Comparison of ENCODE assay signal across 22 cellular contexts in the genomic region with DNA sequence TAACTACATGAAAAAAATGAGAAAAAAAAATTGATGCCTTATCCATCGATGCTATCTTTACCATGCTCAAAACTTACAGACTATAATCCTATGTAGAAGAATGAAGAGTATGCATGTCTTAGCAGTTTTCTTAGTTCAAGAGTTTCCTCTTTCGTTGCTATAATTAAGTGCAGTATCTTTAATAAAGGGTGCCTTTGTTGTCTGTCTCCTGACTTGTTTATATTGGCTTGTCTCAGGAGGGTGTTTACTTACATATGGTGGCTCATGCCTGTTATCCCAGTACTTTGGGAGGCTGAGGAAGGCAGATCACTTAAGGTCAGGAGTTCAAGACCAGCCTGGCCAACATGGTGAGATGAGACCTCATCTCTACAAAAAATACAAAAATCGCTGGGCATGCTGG. TPM values are rescaled to one million over a fixed set of nuclear protein-coding genes. Genes with fewer than 3 reads are reported as not detected.
DNase-seq lines count a peak whose midpoint lies in the region; ATAC-seq lines count a peak whose summit lies in the region.
"Had no signal": no experiment of that assay in that cellular context is flagged by ENCODE, and none has a peak within 500 bp of the region (broad histone marks: within the 10 kb centered on the region; RNA-seq: fewer than 3 reads in every experiment).

No MANE protein-coding gene starts in this region.

- POLR2A ChIA-PET in naive thymus-derived CD4-positive, alpha-beta T cell (lab: Charles Lee) = no interaction called here

- H3K4me1 ChIP-seq in naive thymus-derived CD4-positive, alpha-beta T cell (ENCODE audit: control insufficient read depth in 2 of 2, insufficient read depth in 2 of 2, low read length in 2 of 2) = no peaks in the 10 kb centered on the region
- H3K4me1 ChIP-seq: A549, Caco-2 had no signal

- H3K9me3 Mint-ChIP-seq in naive thymus-derived CD4-positive, alpha-beta T cell = no peaks in the 10 kb centered on the region
- H3K9me3 Mint-ChIP-seq: CD8-positive, alpha-beta memory T cell had no signal

- no peaks in the 10 kb centered on the region for H3K4me1 Mint-ChIP-seq in T-helper 17 cell
- peaks cover 0 to 3% (median 0%) of the 10 kb centered on the region in 7 donors for H3K4me1 Mint-ChIP-seq in naive thymus-derived CD4-positive, alpha-beta T cell
- H3K4me1 Mint-ChIP-seq: CD8-positive, alpha-beta memory T cell had no signal

- peaks cover 5% of the 10 kb centered on the region for H3K36me3 Mint-ChIP-seq in T-helper 17 cell (ENCODE audit: low read depth)
- peaks cover 4 to 32% (median 24%) of the 10 kb centered on the region in 5 donors for H3K36me3 Mint-ChIP-seq in naive thymus-derived CD4-positive, alpha-beta T cell

- DNase-seq in COLO829 (ENCODE audit: low spot score) (peak; percentile 57), RPMI7951 (ENCODE audit: low read depth) (peak; percentile 12), T-helper 17 cell (no peak), foreskin melanocyte (peak; percentile 68), CD1c-positive myeloid dendritic cell (ENCODE audit: extremely low spot score) (no peak), NCI-H1417 (lab: John Stamatoyannopoulos, UW) (no peak)
- no peak for DNase-seq in naive thymus-derived CD4-positive, alpha-beta T cell
- DNase-seq: AML-193; Caco-2; Calu3; CD4-positive, alpha-beta memory T cell; CD4-positive, CD25-positive, alpha-beta regulatory T cell; CD8-positive, alpha-beta memory T cell; DMS79 treated with DMSO at 0.1 percent for 48 hours; EL; GDM1 had no signal

- no peaks in the 10 kb centered on the region for H3K36me3 ChIP-seq in naive thymus-derived CD4-positive, alpha-beta T cell (ENCODE audit: control insufficient read depth in 2 of 3, insufficient read depth in 3 of 3, low read length in 3 of 3)

- CTCF ChIA-PET in naive thymus-derived CD4-positive, alpha-beta T cell (lab: Charles Lee) = no interaction called here

- intact Hi-C loops in naive thymus-derived CD4-positive, alpha-beta T cell (cut with micrococcal nuclease) = no loop called here

- H3K27ac ChIP-seq in naive thymus-derived CD4-positive, alpha-beta T cell (ENCODE audit: low read depth, low read length) = no peak overlapping the region
- H3K27ac ChIP-seq: 22Rv1, A549, C4-2B had no signal

- H3K27ac Mint-ChIP-seq in T-helper 17 cell = peak overlapping the region; percentile 72
- H3K27ac Mint-ChIP-seq in naive thymus-derived CD4-positive, alpha-beta T cell = no peak overlapping the region
- H3K27ac Mint-ChIP-seq: B cell; CD4-positive, alpha-beta memory T cell had no signal

- no peak overlapping the region for H3K4me3 Mint-ChIP-seq in T-helper 17 cell
- no peak overlapping the region for H3K4me3 Mint-ChIP-seq in naive thymus-derived CD4-positive, alpha-beta T cell
- H3K4me3 Mint-ChIP-seq: B cell; CD4-positive, CD25-positive, alpha-beta regulatory T cell; CD8-positive, alpha-beta memory T cell had no signal

- no peaks in the 10 kb centered on the region for H3K27me3 Mint-ChIP-seq in T-helper 17 cell
- no peaks in the 10 kb centered on the region for H3K27me3 Mint-ChIP-seq in naive thymus-derived CD4-positive, alpha-beta T cell
- H3K27me3 Mint-ChIP-seq: B cell; CD4-positive, alpha-beta memory T cell; CD8-positive, alpha-beta memory T cell had no signal

- no peaks in the 10 kb centered on the region for H3K27me3 ChIP-seq in naive thymus-derived CD4-positive, alpha-beta T cell (ENCODE audit: control insufficient read depth in 2 of 2, insufficient read depth in 2 of 2, low read length in 2 of 2)
- H3K27me3 ChIP-seq: BLaER1 treated with 17β-estradiol and CSF1 and Interleukin-3, amounts not matched to agents 10 nM and 100 nM had no signal

- no peaks in the 10 kb centered on the region for H3K9me3 ChIP-seq in T-helper 17 cell (ENCODE audit: control insufficient read depth, low read length, poor library complexity, severe bottlenecking)
- H3K9me3 ChIP-seq in naive thymus-derived CD4-positive, alpha-beta T cell (ENCODE audit: control insufficient read depth in 2 of 3, low read length in 3 of 3) = no peaks in the 10 kb centered on the region
- H3K9me3 ChIP-seq: A549, Caco-2 had no signal

- H3K4me3 ChIP-seq in naive thymus-derived CD4-positive, alpha-beta T cell (ENCODE audit: low read length) = no peak overlapping the region
- H3K4me3 ChIP-seq: A549; BLaER1 treated with 17β-estradiol and CSF1 and Interleukin-3, amounts not matched to agents 10 nM and 100 nM; GM12878 had no signal

- no peak for ATAC-seq in T-helper 17 cell
- ATAC-seq in naive thymus-derived CD4-positive, alpha-beta T cell = no peak
- ATAC-seq: A549, GM12878 had no signal

RNA-seq across cellular contexts. Expression of gene MTMR6, which starts 44.3 kb away (rescaled TPM):
- 40.8 and 46.0 TPM in 2 replicates for total RNA-seq in RPMI7951 (2014; rRNA removed; shearing (Covaris generic))
- 10 to 100 TPM; 27.2 to 38.6 TPM for total RNA-seq in T-helper 17 cell
- total RNA-seq in naive thymus-derived CD4-positive, alpha-beta T cell = 10 to 100 TPM; 16.0 to 23.2 (median 18.5) TPM
- polyA plus RNA-seq in naive thymus-derived CD4-positive, alpha-beta T cell = 10 to 100 TPM; 16.3 to 16.6 TPM

RNA-seq across cellular contexts. Expression of gene NUP58, which starts 58.5 kb away (rescaled TPM):
- total RNA-seq in RPMI7951 (2014; rRNA removed; shearing (Covaris generic)) = 53.7 and 54.2 TPM in 2 replicates
- total RNA-seq in T-helper 17 cell = 10 to 100 TPM; 68.6 to 69.6 TPM
- 10 to 100 TPM; 41.1 to 89.1 (median 57.0) TPM for total RNA-seq in naive thymus-derived CD4-positive, alpha-beta T cell
- 10 to 100 TPM; 13.4 to 22.1 TPM for polyA plus RNA-seq in naive thymus-derived CD4-positive, alpha-beta T cell

Comparison
In these comparisons a context has a peak if more than half of its experiments do, and no peak if none do; other contexts are left out.
1. DNase-seq: peak in COLO829 (single experiment), RPMI7951 (single experiment) and foreskin melanocyte (single experiment); none in T-helper 17 cell (0 of 3), CD1c-positive myeloid dendritic cell (single experiment), NCI-H1417 (0 of 3) and naive thymus-derived CD4-positive, alpha-beta T cell (0 of 9).